In the genomic region with DNA sequence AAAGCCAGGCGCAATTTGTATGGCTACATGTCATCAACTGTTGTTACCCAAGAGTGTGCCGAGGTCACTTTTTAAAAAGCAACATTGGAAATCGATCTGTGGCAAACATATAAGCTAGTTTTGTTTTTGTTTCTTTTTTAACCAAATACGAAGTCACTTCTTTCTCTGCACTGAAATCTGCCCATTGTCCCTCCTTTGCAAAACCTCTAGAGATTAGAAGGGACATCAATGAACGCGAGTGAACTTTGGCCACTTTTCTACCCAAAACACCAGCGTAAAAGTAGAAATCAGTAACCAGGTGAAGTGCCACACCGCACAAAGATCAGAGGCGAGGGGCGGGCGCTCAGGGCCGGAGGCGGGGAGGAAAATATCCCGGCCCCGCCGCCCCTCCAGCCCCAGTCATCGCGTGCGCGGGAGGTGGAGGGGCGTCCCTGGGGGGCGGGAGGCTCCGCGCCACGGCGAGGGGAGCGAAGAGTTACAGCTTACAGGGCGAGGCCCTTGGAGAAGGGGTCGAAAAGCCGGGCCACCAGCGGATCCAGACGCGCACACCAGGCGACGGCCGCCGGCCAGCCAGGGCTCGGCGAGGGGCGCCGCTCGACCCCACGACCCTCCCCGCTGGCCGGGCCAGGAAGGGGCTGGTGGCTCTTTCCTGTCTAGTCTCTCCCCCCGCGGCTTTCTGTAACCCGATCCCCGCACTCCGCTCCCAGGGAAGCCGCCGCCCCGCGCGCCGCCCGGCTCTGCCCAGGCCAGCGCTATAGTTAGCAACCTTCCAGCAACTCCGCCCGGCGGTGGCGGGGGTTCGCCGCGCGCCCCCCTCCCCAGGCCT, we compare ENCODE assay signal across 8 cellular contexts. TPM values are rescaled to one million over a fixed set of nuclear protein-coding genes. Genes with fewer than 3 reads are reported as not detected.
DNase-seq lines count a peak whose midpoint lies in the region; ATAC-seq, FAIRE-seq and TF ChIP-seq lines count a peak whose summit lies in the region.

No MANE protein-coding gene starts in this region.

- H3K79me2 ChIP-seq in DOHH2 (ENCODE audit: control insufficient read depth, low read length) (no peaks in the 10 kb centered on the region), GM12878 (ENCODE audit: control insufficient read depth, insufficient read depth, low read length) (no peaks in the 10 kb centered on the region), smooth muscle cell (ENCODE audit: low read depth) (peaks cover 60% of the 10 kb centered on the region)

- H3K4me2 ChIP-seq in DOHH2 (ENCODE audit: low read length) (peak overlapping the region; percentile 70), GM12878 (ENCODE audit: control insufficient read depth, insufficient read depth) (peak overlapping the region; percentile 73), smooth muscle cell (peak overlapping the region; percentile 100)

- intact Hi-C loops in GM12878 (cut with micrococcal nuclease; ENCODE audit: unreplicated experiment): no loop called here

- H3K4me3 ChIP-seq in DOHH2 (ENCODE audit: low read length) (peak overlapping the region; percentile 55), GM12878 (peak overlapping the region; percentile 41; the same call in 1 of the 2 replicates), iPS-18a (ENCODE audit: low read length) (peak overlapping the region; percentile 95), smooth muscle cell (peak overlapping the region; percentile 99)

- DNase-seq in HuH-7.5 (ENCODE audit: low spot score) (peak; percentile 87), T-helper 9 cell (peak; percentile 64), GM12878 (ENCODE audit: low read depth, low spot score) (no peak), smooth muscle cell (lab: John Stamatoyannopoulos, UW; ENCODE audit: unreplicated experiment) (peak; percentile 63), DMS114 treated with DMSO at 0.1 percent for 48 hours (lab: John Stamatoyannopoulos, UW; ENCODE audit: unreplicated experiment) (no peak)

- H3F3A ChIP-seq in DOHH2 (ENCODE audit: control insufficient read depth, insufficient read depth) (no peaks in the 10 kb centered on the region), smooth muscle cell (ENCODE audit: low read depth) (no peaks in the 10 kb centered on the region)

- CTCF ChIA-PET in GM12878 (lab: Yijun Ruan, JAX): no interaction called here

- in situ Hi-C loops in GM12878 (cut with MboI): no loop called here

- H3K36me3 ChIP-seq in DOHH2 (ENCODE audit: control insufficient read depth, low read length): no peaks in the 10 kb centered on the region
- no peaks in the 10 kb centered on the region for H3K36me3 ChIP-seq in GM12878 (ENCODE audit: control insufficient read depth in 2 of 2, insufficient read depth in 2 of 2, low read length in 1 of 2)
- H3K36me3 ChIP-seq in iPS-18a (ENCODE audit: control insufficient read depth, low read depth, low read length): no peaks in the 10 kb centered on the region
- H3K36me3 ChIP-seq in smooth muscle cell (ENCODE audit: low read depth): no peaks in the 10 kb centered on the region

- no peaks in the 10 kb centered on the region for H4K20me1 ChIP-seq in DOHH2 (ENCODE audit: control insufficient read depth, insufficient read depth, low read depth, low read length)
- no peaks in the 10 kb centered on the region for H4K20me1 ChIP-seq in GM12878 (ENCODE audit: control insufficient read depth, insufficient read depth)
- H4K20me1 ChIP-seq in smooth muscle cell (ENCODE audit: low read depth): peaks cover 39% of the 10 kb centered on the region

- no peak for FAIRE-seq in GM12878 (lab: Jason Lieb, UNC)

- H3K27ac ChIP-seq in DOHH2 (ENCODE audit: low read depth, low read length): no peak overlapping the region
- H3K27ac ChIP-seq in GM12878 (ENCODE audit: control insufficient read depth, insufficient read depth): no peak overlapping the region
- H3K27ac ChIP-seq in iPS-18a (ENCODE audit: low read length): peak overlapping the region; percentile 65
- peak overlapping the region; percentile 99 for H3K27ac ChIP-seq in smooth muscle cell (ENCODE audit: low read depth)

- TF ChIP-seq EP300 in GM12878 (IDR thresholded peaks at IDR 0.05; ENCODE audit: borderline replicate concordance in 1 of 2, control insufficient read depth in 1 of 2, low read depth in 2 of 2, low read length in 2 of 2): no peak

- no TSS peak for BruUV-seq in GM12878 (replicated peaks; lab: Mats Ljungman, UMichigan)

- WGBS in GM12878 (ENCODE audit: insufficient coverage, insufficient replicate concordance, low lambda C conversion rate, missing lambda C conversion rate): 17% methylated on average over 28 of the region's 66 CpGs
- WGBS in smooth muscle cell (ENCODE audit: low lambda C conversion rate): 2% methylated on average over 45 of the region's 66 CpGs

- POLR2A ChIA-PET in GM12878 (lab: Charles Lee): no interaction called here

- TF ChIP-seq CTCF in DOHH2 (IDR thresholded peaks at IDR 0.05; ENCODE audit: low read depth, low read length, poor library complexity, severe bottlenecking) (no peak), GM12878 (IDR thresholded peaks at IDR 0.05 in 2 of 3, conservative IDR thresholded peaks at IDR 0.05 in 1 of 3; ENCODE audit: control insufficient read depth in 2 of 3, extremely low read depth in 1 of 3, insufficient read depth in 1 of 3, low read depth in 3 of 3, low read length in 3 of 3) (no peak), smooth muscle cell (IDR thresholded peaks at IDR 0.05; ENCODE audit: borderline replicate concordance, insufficient read depth, poor library complexity, severe bottlenecking) (no peak)

- SMC1A ChIA-PET in GM12878 (lab: Charles Lee; ENCODE audit: uncharacterized antibody, unreplicated experiment): no interaction called here

- H3K27me3 ChIP-seq in DOHH2 (ENCODE audit: control insufficient read depth, low read length) (peaks cover 62% of the 10 kb centered on the region), GM12878 (replicated peaks in 1 of 2; ENCODE audit: control insufficient read depth in 2 of 2, insufficient read depth in 2 of 2, low read length in 1 of 2) (peaks cover 4 to 16% of the 10 kb centered on the region in 2 experiments), iPS-18a (ENCODE audit: control insufficient read depth, insufficient read depth, low read length) (peaks cover 4% of the 10 kb centered on the region), smooth muscle cell (ENCODE audit: low read depth) (no peaks in the 10 kb centered on the region)

- no peak for TF ChIP-seq POLR2A in GM12878 (IDR thresholded peaks at IDR 0.05; ENCODE audit: low read depth, low read length)

- H2AFZ ChIP-seq in GM12878 (ENCODE audit: control insufficient read depth, low read depth, low read length) (peak overlapping the region; percentile 36; the same call in 1 of the 2 replicates), smooth muscle cell (ENCODE audit: low read depth) (peak overlapping the region; percentile 73)

- H3K9ac ChIP-seq in GM12878 (ENCODE audit: control insufficient read depth, insufficient read depth, low read length) (no peak overlapping the region), iPS-18a (ENCODE audit: low read length) (peak overlapping the region; percentile 87), smooth muscle cell (ENCODE audit: low read depth) (peak overlapping the region; percentile 99)

- TF ChIP-seq RAD21 in GM12878 (IDR thresholded peaks at IDR 0.05; ENCODE audit: insufficient read depth, low read depth, low read length): no peak

- no peaks in the 10 kb centered on the region for H3K9me3 ChIP-seq in DOHH2 (ENCODE audit: control insufficient read depth, insufficient read depth, low read length)
- H3K9me3 ChIP-seq in GM12878 (replicated peaks; ENCODE audit: control insufficient read depth, insufficient read depth, low read length): no peaks in the 10 kb centered on the region
- no peaks in the 10 kb centered on the region for H3K9me3 ChIP-seq in iPS-18a (ENCODE audit: control insufficient read depth, low read depth, low read length)
- no peaks in the 10 kb centered on the region for H3K9me3 ChIP-seq in smooth muscle cell (replicated peaks; ENCODE audit: low read depth)

- ATAC-seq in GM12878 (no peak; the same call in 1 of the 3 replicates), HG03139 (IDR thresholded peaks at IDR 0.05; ENCODE audit: unreplicated experiment) (no peak)

- RAD21 ChIA-PET in GM12878 (lab: Charles Lee; ENCODE audit: unreplicated experiment): no interaction called here

- H3K9me2 ChIP-seq in DOHH2 (replicated peaks; ENCODE audit: control insufficient read depth, low read length): no peaks in the 10 kb centered on the region

- H3K4me1 ChIP-seq in DOHH2 (ENCODE audit: control insufficient read depth, low read length): no peaks in the 10 kb centered on the region
- no peaks in the 10 kb centered on the region for H3K4me1 ChIP-seq in GM12878 (ENCODE audit: control insufficient read depth, insufficient read depth, low read length)
- H3K4me1 ChIP-seq in iPS-18a (ENCODE audit: control insufficient read depth, low read depth, low read length): peaks cover 27% of the 10 kb centered on the region
- H3K4me1 ChIP-seq in smooth muscle cell (ENCODE audit: low read depth): peaks cover 12% of the 10 kb centered on the region

TF ChIP-seq in GM12878, 131 proteins besides CTCF, POLR2A, EP300 and RAD21 (continues in another document):
- peak; percentile 60 for TF ChIP-seq SUZ12 (IDR thresholded peaks at IDR 0.05; ENCODE audit: unreplicated experiment)

RNA-seq across cellular contexts. Expression of gene RBMS1, which starts 1.0 kb away (rescaled TPM):
- 0.64 and 1.6 TPM in 2 replicates for total RNA-seq in GM12878 (2013; cell fraction: nucleolus; rRNA removed)
- total RNA-seq in GM12878 (2014; rRNA removed) (0.05 and 0.06 TPM in 2 replicates), GM12878 (2014; rRNA removed; fragmentation: Illumina TruSeq; extraction: Trizol) (0.27 and 0.46 TPM in 2 replicates), GM12878 (2021) (0.31 and 0.82 TPM in 2 replicates), smooth muscle cell (142 and 160 TPM in 2 replicates)
- 0.17 TPM for polyA plus RNA-seq in GM12878 (2011; ENCODE audit: low read depth)
- polyA plus RNA-seq in GM12878 (2011; rRNA removed) (0.16 and 0.17 TPM in 2 replicates), GM12878 (2014; fragmentation: Illumina TruSeq; extraction: Trizol) (0.24 and 0.46 TPM in 2 replicates), GM12878 (2014; fragmentation: Nextera tagmentation; extraction: Ambion mirVana) (under 1 TPM; 0.04 to 0.06 TPM), GM12878 (2014; rRNA removed) (0.01 and 0.17 TPM in 2 replicates), GM12878 (2016; fragmentation: Nextera tagmentation; extraction: Ambion mirVana) (under 1 TPM in 1 of 2 experiments, not detected in 1; 0.28 TPM), smooth muscle cell (103 and 116 TPM in 2 replicates)
- 0.18 and 0.19 TPM in 2 replicates for polyA plus RNA-seq in GM12878 (2011; cell fraction: cytosol; rRNA removed)
- polyA plus RNA-seq in GM12878 (2011; cell fraction: nucleus; rRNA removed): 0.15 and 0.45 TPM in 2 replicates
- 0.28 and 0.43 TPM in 2 replicates for polyA plus RNA-seq in GM12878 (2012)
- 0.07 and 0.26 TPM in 2 replicates for polyA minus RNA-seq in GM12878 (2011; rRNA and poly(A)+ RNA removed)
- polyA minus RNA-seq in GM12878 (2011; cell fraction: cytosol; rRNA and poly(A)+ RNA removed): 0.83 TPM in 1 of 2 replicates, not detected in the other
- polyA minus RNA-seq in GM12878 (2011; cell fraction: nucleus; rRNA and poly(A)+ RNA removed): 0.10 and 0.60 TPM in 2 replicates

Comparison
In these comparisons a context has a peak if more than half of its experiments do, and no peak if none do; other contexts are left out.
1. H3K27ac ChIP-seq: peak in iPS-18a (single experiment) and smooth muscle cell (single experiment); none in DOHH2 (single experiment) and GM12878 (single experiment).
2. H3K4me3 ChIP-seq: peak in every context shown above with its lines; median percentile 99 in smooth muscle cell; 95 in iPS-18a; 55 in DOHH2; 41 in GM12878.
3. DNase-seq: peak in HuH-7.5 (single experiment), T-helper 9 cell (single experiment) and smooth muscle cell (single experiment); none in GM12878 (single experiment) and DMS114 treated with DMSO at 0.1 percent for 48 hours (single experiment).
4. RNA of gene RBMS1, which starts 1.0 kb away (total RNA-seq): 142 to 160 TPM in smooth muscle cell; 0.05 to 1.6 TPM in GM12878; every median in the first group is over 10 times any median in the second.
5. Peak in every context shown above with its lines, with median percentiles within 50 percentile points of each other: H3K4me2 ChIP-seq.